ENCODE assay signal across 1 cellular context in the genomic region with DNA sequence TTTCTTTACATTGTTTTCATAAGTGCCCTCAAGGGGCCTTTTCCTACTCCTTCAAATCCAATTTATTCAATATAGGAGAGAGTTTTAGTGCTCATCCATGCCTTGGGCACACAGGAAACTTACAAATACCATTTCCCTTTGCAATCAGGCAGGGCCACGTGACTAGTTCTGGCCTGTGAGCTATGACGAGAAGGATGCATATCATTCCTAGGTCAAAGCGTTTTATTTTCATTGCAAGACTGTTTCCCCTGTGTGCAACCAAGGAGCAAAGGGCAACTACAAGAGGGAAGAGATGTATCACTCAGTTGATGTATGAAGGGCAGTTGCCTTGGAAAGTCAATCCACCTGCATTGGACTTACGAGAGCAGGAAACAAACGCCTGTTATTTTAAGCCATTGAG.
TF ChIP-seq lines count a peak whose summit lies in the region.

No MANE protein-coding gene starts in this region.

TF ChIP-seq in HepG2, 621 proteins besides CTCF, POLR2A, EP300 and RAD21 (continued from another document):
- TF ChIP-seq, protein P1, sequence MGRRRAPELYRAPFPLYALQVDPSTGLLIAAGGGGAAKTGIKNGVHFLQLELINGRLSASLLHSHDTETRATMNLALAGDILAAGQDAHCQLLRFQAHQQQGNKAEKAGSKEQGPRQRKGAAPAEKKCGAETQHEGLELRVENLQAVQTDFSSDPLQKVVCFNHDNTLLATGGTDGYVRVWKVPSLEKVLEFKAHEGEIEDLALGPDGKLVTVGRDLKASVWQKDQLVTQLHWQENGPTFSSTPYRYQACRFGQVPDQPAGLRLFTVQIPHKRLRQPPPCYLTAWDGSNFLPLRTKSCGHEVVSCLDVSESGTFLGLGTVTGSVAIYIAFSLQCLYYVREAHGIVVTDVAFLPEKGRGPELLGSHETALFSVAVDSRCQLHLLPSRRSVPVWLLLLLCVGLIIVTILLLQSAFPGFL (CRISPR knock-in tag; IDR thresholded peaks at IDR 0.05): no peak
TF ChIP-seq in HepG2: peak in this region for 12.
